13 cellular contexts compared by ENCODE assay signal in the genomic region with DNA sequence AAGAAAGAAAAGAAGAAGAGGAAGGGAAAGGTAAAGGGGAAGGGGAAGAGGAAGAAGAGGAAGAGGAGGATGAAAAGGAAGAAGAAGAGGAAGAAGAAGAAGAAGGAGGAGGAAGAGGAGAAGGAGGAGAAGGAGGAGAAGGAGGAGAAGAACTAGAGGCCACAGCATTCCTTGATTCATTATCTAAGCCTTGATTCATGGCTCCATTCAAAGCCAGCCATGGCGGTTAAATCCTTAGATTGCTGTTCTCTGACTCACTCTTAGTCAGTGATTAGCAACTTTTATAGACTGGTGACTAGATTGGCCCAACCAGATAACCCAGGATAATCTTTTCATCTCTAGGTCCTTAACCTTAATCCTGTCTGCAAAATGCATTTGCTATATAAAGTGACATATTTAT. TPM values are rescaled to one million over a fixed set of nuclear protein-coding genes. Genes with fewer than 3 reads are reported as not detected.
DNase-seq lines count a peak whose midpoint lies in the region; ATAC-seq, FAIRE-seq and TF ChIP-seq lines count a peak whose summit lies in the region.
"Had no signal": no experiment of that assay in that cellular context is flagged by ENCODE, and none has a peak within 500 bp of the region (broad histone marks: within the 10 kb centered on the region; RNA-seq: fewer than 3 reads in every experiment).

No MANE protein-coding gene starts in this region.

- no peak overlapping the region for H3K4me3 ChIP-seq in BJ (ENCODE audit: low read depth, low read length)

- H3K27me3 ChIP-seq in BJ (ENCODE audit: control insufficient read depth, insufficient read depth, low read length): no peaks in the 10 kb centered on the region

- no peak for FAIRE-seq in HTR-8/SVneo (lab: Jason Lieb, UNC)
- FAIRE-seq: H1 had no signal

- H3K36me3 ChIP-seq in BJ (ENCODE audit: control insufficient read depth, insufficient read depth, low read length): no peaks in the 10 kb centered on the region

- peak overlapping the region; percentile 53 for H3K4me3 Mint-ChIP-seq in memory B cell
- H3K4me3 Mint-ChIP-seq: activated naive CD4-positive, alpha-beta T cell treated with anti-CD3 and anti-CD28 coated beads, Interleukin-2, amount 50 U/mL, for 24 hours had no signal

- no peak for TF ChIP-seq CTCF in BJ (IDR thresholded peaks at IDR 0.05; ENCODE audit: insufficient read depth, low read depth, low read length)

- peak overlapping the region; percentile 93 for H3K27ac Mint-ChIP-seq in memory B cell
- H3K27ac Mint-ChIP-seq: activated naive CD4-positive, alpha-beta T cell treated with anti-CD3 and anti-CD28 coated beads, Interleukin-2, amount 50 U/mL, for 24 hours; progenitor cell of endocrine pancreas had no signal

- peaks cover 3% of the 10 kb centered on the region for H3K9me3 Mint-ChIP-seq in memory B cell
- H3K9me3 Mint-ChIP-seq: activated naive CD4-positive, alpha-beta T cell treated with anti-CD3 and anti-CD28 coated beads, Interleukin-2, amount 50 U/mL, for 24 hours had no signal

- H3K27me3 Mint-ChIP-seq in memory B cell: no peaks in the 10 kb centered on the region
- H3K27me3 Mint-ChIP-seq: progenitor cell of endocrine pancreas had no signal

- H3K4me1 Mint-ChIP-seq in memory B cell: peaks cover 17% of the 10 kb centered on the region
- H3K4me1 Mint-ChIP-seq: activated naive CD4-positive, alpha-beta T cell treated with anti-CD3 and anti-CD28 coated beads, Interleukin-2, amount 50 U/mL, for 24 hours had no signal

- POLR2A ChIA-PET in BJ (lab: Charles Lee): no interaction called here

- H3K36me3 Mint-ChIP-seq in memory B cell: peaks cover 3% of the 10 kb centered on the region
- H3K36me3 Mint-ChIP-seq: activated naive CD4-positive, alpha-beta T cell treated with anti-CD3 and anti-CD28 coated beads, Interleukin-2, amount 50 U/mL, for 24 hours had no signal

- DNase-seq in BJ (ENCODE audit: low read depth) (peak; percentile 29), HTR-8/SVneo (ENCODE audit: insufficient read length, low spot score) (peak; percentile 41), astrocyte of the hippocampus (ENCODE audit: low read depth, low spot score) (peak; percentile 81), memory B cell (ENCODE audit: low spot score in 2 of 2) (no peak), NCI-H1436 (lab: John Stamatoyannopoulos, UW) (no peak), pons (ENCODE audit: low spot score) (no peak), retina (no peak), GDM1 (lab: John Stamatoyannopoulos, UW) (no peak)
- DNase-seq: activated CD4-positive, alpha-beta T cell treated with anti-CD3 and anti-CD28 coated beads for 48 hours; NCI-H187 treated with DMSO at 0.1 percent for 48 hours had no signal

- CTCF ChIA-PET in BJ (lab: Yijun Ruan, JAX): interaction anchor here (0.6 kb wide), 1 partner anchor 115 kb away, joined by 4 read pairs; no protein-coding TSS in a partner anchor

- ATAC-seq in memory B cell (ENCODE audit: low read depth): no peak

RNA-seq across cellular contexts. Expression of a gene that starts 47.6 kb away (rescaled TPM):
- polyA plus RNA-seq in BJ (2011; rRNA removed): not detected in 2 replicates
- polyA minus RNA-seq in BJ (2011; rRNA and poly(A)+ RNA removed): not detected in 2 replicates
- polyA plus RNA-seq: H1 had no signal

Comparison
In these comparisons a context has a peak if more than half of its experiments do, and no peak if none do; other contexts are left out.
1. DNase-seq: peak in BJ (single experiment), HTR-8/SVneo (single experiment) and astrocyte of the hippocampus (single experiment); none in memory B cell (0 of 2), NCI-H1436 (single experiment), pons (single experiment), retina (single experiment) and GDM1 (single experiment).